In the genomic region with DNA sequence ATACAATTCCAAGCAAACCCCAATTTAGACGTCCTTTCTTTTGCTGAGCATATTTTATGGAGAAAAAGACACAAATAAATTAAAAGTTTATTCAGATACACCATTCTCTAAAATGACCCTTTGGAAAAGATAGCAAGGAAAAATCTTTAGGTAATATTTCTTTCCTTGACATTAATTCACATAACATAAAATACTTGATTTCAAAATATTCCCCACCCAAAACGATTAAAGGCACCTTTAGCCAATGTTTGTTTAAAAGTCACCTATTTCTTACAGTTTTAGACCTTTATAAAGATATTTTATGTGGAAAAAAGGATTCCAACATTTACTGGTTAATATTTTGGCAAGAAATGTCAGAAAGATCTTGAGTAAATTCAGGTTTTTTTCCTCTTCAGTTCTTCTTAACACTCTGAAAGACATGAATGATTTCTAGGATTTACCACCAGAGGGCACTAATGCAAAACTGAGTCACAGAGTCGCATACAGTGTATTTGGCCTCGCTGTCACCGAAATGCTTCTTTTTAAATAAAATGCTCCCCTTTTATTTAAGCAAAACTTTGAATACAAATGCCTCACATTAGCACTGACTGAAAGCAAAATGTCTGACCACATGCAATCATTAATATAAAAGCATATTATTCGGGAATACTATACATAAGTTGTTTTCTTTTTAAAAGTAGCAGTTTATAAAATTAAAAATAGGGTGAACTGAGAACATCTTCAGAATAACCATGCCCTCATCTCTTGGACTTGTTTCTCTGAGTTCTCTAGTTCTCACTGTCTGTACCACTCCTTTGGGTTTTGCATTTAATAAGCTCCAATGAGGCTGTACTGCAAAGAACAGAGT, we compare ENCODE assay signal across 8 cellular contexts.
DNase-seq lines count a peak whose midpoint lies in the region; ATAC-seq and TF ChIP-seq lines count a peak whose summit lies in the region.

No MANE protein-coding gene starts in this region.

- TF ChIP-seq POLR2A in heart left ventricle (IDR thresholded peaks at IDR 0.05), result no peak
- no peak for TF ChIP-seq POLR2A in NB4 (IDR thresholded peaks at IDR 0.05; ENCODE audit: extremely low read depth, insufficient read length)

- intact Hi-C loops in heart left ventricle (cut with DNase I) (loop anchor here in 5 of 10 donors (2.0 to 10.0 kb wide), 4 partner anchors 136 to 278 kb away; no protein-coding TSS in a partner anchor), Right ventricle myocardium inferior (cut with DNase I) (no loop called here)

- H3K27ac ChIP-seq in heart left ventricle, result no peak overlapping the region

- H3K27me3 ChIP-seq in heart left ventricle, result no peaks in the 10 kb centered on the region

- TF ChIP-seq CTCF in heart left ventricle (IDR thresholded peaks at IDR 0.05) (peak; percentile 61 to 81 (median 66)), NB4 (IDR thresholded peaks at IDR 0.05; ENCODE audit: low read depth, low read length) (peak; percentile 59), epithelial cell of esophagus (IDR thresholded peaks at IDR 0.05; ENCODE audit: insufficient read depth, low read depth, low read length, missing control alignments) (peak; percentile 65), nephron progenitor cell (IDR thresholded peaks at IDR 0.05) (peak; percentile 64)

- in situ Hi-C loops in SK-MEL-5 (cut with HindIII; ENCODE audit: low pct_unique_long_range_greater_than_20kb, low sequenced_read_pairs), result no loop called here

- H3K36me3 Mint-ChIP-seq in nephron progenitor cell (ENCODE audit: low read depth), result no peaks in the 10 kb centered on the region

- ATAC-seq in heart left ventricle (peak in 3 of 4 donors; percentile 45 to 71 (median 57)), Right ventricle myocardium inferior (no peak), GM21528 (IDR thresholded peaks at IDR 0.05; ENCODE audit: low FRiP score, unreplicated experiment) (no peak), HG02970 (IDR thresholded peaks at IDR 0.05; ENCODE audit: low FRiP score, unreplicated experiment) (no peak)

- H3K36me3 ChIP-seq in heart left ventricle, result no peaks in the 10 kb centered on the region

- H3K4me3 ChIP-seq in heart left ventricle (no peak overlapping the region), NB4 (ENCODE audit: low read depth, low read length) (no peak overlapping the region), epithelial cell of esophagus (ENCODE audit: low read length) (no peak overlapping the region)

- H3K4me1 ChIP-seq in heart left ventricle, result peaks cover 0 to 20% (median 0%) of the 10 kb centered on the region in 12 donors

- H3K9me3 ChIP-seq in heart left ventricle, result no peaks in the 10 kb centered on the region

- DNase-seq in heart left ventricle, result peak in 1 of 5 donors; percentile 17
- no peak for DNase-seq in Right ventricle myocardium inferior (ENCODE audit: missing footprints)
- peak; percentile 80 for DNase-seq in NB4 (ENCODE audit: low read depth)
- DNase-seq in SK-MEL-5 (ENCODE audit: low read depth, low spot score), result peak; percentile 88
- DNase-seq in epithelial cell of esophagus (ENCODE audit: low read depth), result peak; percentile 71
- DNase-seq in nephron progenitor cell, result peak; percentile 32

- no peaks in the 10 kb centered on the region for H3K9me3 Mint-ChIP-seq in nephron progenitor cell

- no peak overlapping the region for H3K27ac Mint-ChIP-seq in nephron progenitor cell

- H3K4me1 Mint-ChIP-seq in nephron progenitor cell, result no peaks in the 10 kb centered on the region

- 35 to 36% (median 36%) methylated on average over 6 of the region's 6 CpGs for WGBS in heart left ventricle, 4 donors

- peaks cover 21% of the 10 kb centered on the region for H3K27me3 Mint-ChIP-seq in nephron progenitor cell (ENCODE audit: low read depth, poor library complexity)

- no peak overlapping the region for H3K4me3 Mint-ChIP-seq in nephron progenitor cell

Comparison
In these comparisons a context has a peak if more than half of its experiments do, and no peak if none do; other contexts are left out.
1. ATAC-seq: peak in heart left ventricle (3 of 4); none in Right ventricle myocardium inferior (single experiment), GM21528 (single experiment) and HG02970 (single experiment).
2. Peak in every context shown above with its lines, with median percentiles within 50 percentile points of each other: CTCF ChIP-seq.